In the genomic region with DNA sequence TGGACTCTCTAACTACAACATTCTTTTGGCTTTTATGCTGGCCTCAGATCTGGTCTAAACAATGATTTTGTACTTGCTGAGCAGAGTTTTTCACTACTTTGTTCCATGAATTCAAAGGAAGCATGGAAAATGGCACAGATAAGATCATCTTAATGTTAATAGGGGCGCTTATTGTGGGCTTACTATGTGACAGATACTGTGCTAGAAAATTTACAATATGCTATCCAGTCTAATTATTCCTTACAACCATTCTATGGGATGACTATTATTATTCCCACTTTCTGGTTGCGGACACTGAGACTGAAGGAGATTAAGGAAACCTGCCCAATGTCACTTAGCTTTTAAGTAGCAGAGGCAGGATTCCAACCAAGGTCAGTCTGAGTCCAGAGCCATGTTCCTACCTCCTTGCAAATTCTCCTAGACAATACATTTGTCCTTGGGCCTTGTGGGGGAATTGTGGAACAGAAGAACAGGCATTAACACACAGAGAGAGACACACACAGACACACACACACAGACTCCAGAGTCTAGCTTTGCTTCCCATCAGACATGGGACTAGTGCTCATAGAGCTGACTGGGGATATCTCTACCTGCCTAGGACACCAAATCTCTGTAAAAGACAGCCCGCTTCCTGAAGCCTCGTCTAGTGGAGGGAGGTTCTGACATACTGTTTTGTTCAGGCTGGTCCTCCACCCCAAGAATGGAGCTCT, we compare ENCODE assay signal across 2 cellular contexts.
TF ChIP-seq lines count a peak whose summit lies in the region.

No MANE protein-coding gene starts in this region.

TF ChIP-seq in IMR-90, 13 proteins besides CTCF, POLR2A, EP300 and RAD21:
- TF ChIP-seq MXI1 (IDR thresholded peaks at IDR 0.05; ENCODE audit: borderline replicate concordance, low read depth, low read length), result no peak
- no peak for TF ChIP-seq FOS (IDR thresholded peaks at IDR 0.05; ENCODE audit: low read depth, low read length)
- no peak for TF ChIP-seq CHD1 (IDR thresholded peaks at IDR 0.05; ENCODE audit: low read depth, low read length)
- no peak for TF ChIP-seq SMC3 (IDR thresholded peaks at IDR 0.05; ENCODE audit: low read depth, low read length)
- no peak for TF ChIP-seq NFE2L2 (IDR thresholded peaks at IDR 0.05; ENCODE audit: low read depth, low read length)
- no peak for TF ChIP-seq RFX5 (IDR thresholded peaks at IDR 0.05; ENCODE audit: low read depth, low read length)
- TF ChIP-seq RCOR1 (IDR thresholded peaks at IDR 0.05; ENCODE audit: insufficient replicate concordance, low read length), result no peak
- TF ChIP-seq CEBPB (IDR thresholded peaks at IDR 0.05; ENCODE audit: low read depth, low read length), result no peak
- TF ChIP-seq, protein P1, sequence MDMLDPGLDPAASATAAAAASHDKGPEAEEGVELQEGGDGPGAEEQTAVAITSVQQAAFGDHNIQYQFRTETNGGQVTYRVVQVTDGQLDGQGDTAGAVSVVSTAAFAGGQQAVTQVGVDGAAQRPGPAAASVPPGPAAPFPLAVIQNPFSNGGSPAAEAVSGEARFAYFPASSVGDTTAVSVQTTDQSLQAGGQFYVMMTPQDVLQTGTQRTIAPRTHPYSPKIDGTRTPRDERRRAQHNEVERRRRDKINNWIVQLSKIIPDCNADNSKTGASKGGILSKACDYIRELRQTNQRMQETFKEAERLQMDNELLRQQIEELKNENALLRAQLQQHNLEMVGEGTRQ (IDR thresholded peaks at IDR 0.05; ENCODE audit: low read depth, low read length), result no peak
- TF ChIP-seq, protein P2, sequence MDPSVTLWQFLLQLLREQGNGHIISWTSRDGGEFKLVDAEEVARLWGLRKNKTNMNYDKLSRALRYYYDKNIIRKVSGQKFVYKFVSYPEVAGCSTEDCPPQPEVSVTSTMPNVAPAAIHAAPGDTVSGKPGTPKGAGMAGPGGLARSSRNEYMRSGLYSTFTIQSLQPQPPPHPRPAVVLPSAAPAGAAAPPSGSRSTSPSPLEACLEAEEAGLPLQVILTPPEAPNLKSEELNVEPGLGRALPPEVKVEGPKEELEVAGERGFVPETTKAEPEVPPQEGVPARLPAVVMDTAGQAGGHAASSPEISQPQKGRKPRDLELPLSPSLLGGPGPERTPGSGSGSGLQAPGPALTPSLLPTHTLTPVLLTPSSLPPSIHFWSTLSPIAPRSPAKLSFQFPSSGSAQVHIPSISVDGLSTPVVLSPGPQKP (IDR thresholded peaks at IDR 0.05; ENCODE audit: borderline replicate concordance, low read depth, low read length), result no peak
- TF ChIP-seq BHLHE40 (IDR thresholded peaks at IDR 0.05; ENCODE audit: low read depth, low read length), result no peak
- TF ChIP-seq MAFK (IDR thresholded peaks at IDR 0.05; ENCODE audit: low read depth, low read length), result no peak
- no peak for TF ChIP-seq MAZ (IDR thresholded peaks at IDR 0.05; ENCODE audit: borderline replicate concordance, low read depth, low read length)

TF ChIP-seq in SK-N-SH treated with all-trans-retinoic acid at 6 μM for 48 hours, 23 proteins besides CTCF, POLR2A, EP300 and RAD21:
- no peak for TF ChIP-seq TOX (CRISPR knock-in tag; IDR thresholded peaks at IDR 0.05; ENCODE audit: borderline replicate concordance)
- TF ChIP-seq ZC3H10 (CRISPR knock-in tag; IDR thresholded peaks at IDR 0.05), result no peak
